ENCODE assay signal across 8 cellular contexts in genomic region chr6:25280617-25280990, GRCh38. TPM values are rescaled to one million over a fixed set of nuclear protein-coding genes. Genes with fewer than 3 reads are reported as not detected.
DNase-seq lines count a peak whose midpoint lies in the region; ATAC-seq and TF ChIP-seq lines count a peak whose summit lies in the region.

No MANE protein-coding gene starts in this region.

- H3K4me3 Mint-ChIP-seq in endodermal cell = peak overlapping the region; percentile 97

- no peak overlapping the region for H3K27ac ChIP-seq in endodermal cell (ENCODE audit: low read depth, low read length)
- peak overlapping the region in 2 of 8 donors; percentile 77 to 79 for H3K27ac ChIP-seq in spleen

- H3K27ac Mint-ChIP-seq in endodermal cell = peak overlapping the region; percentile 94

- H3K36me3 ChIP-seq in endodermal cell (ENCODE audit: control insufficient read depth, insufficient read depth, low read length) = peaks cover 10% of the 10 kb centered on the region
- no peaks in the 10 kb centered on the region for H3K36me3 ChIP-seq in neuron (ENCODE audit: insufficient read depth, low read length)
- no peaks in the 10 kb centered on the region for H3K36me3 ChIP-seq in spleen

- H3K27me3 ChIP-seq in endodermal cell (ENCODE audit: control insufficient read depth, insufficient read depth, low read length, poor library complexity, severe bottlenecking) (no peaks in the 10 kb centered on the region), neuron (ENCODE audit: insufficient read depth, low read length) (no peaks in the 10 kb centered on the region), spleen (replicated peaks in 1 of 7) (peaks cover 0 to 18% (median 0%) of the 10 kb centered on the region in 7 donors)

- no peaks in the 10 kb centered on the region for H3K27me3 Mint-ChIP-seq in endodermal cell (ENCODE audit: insufficient read depth)

- H3K9me3 Mint-ChIP-seq in endodermal cell = no peaks in the 10 kb centered on the region

- intact Hi-C loops in spleen (cut with DNase I; ENCODE audit: low total_unique reads) = no loop called here

- WGBS in endodermal cell (ENCODE audit: insufficient coverage in 1 of 2, insufficient read length in 1 of 2), 2 experiments = 0 to 32% methylated on average over 1 to 6 of the region's 6 CpGs
- WGBS in spleen, 5 donors = 18 to 33% (median 25%) methylated on average over 6 of the region's 6 CpGs

- peak overlapping the region; percentile 23 for H3K9ac ChIP-seq in endodermal cell (ENCODE audit: extremely low read depth, low read length, poor library complexity, severe bottlenecking)

- TF ChIP-seq CTCF in endodermal cell (conservative IDR thresholded peaks at IDR 0.05) (no peak), spleen (IDR thresholded peaks at IDR 0.05 in 8 of 11, conservative IDR thresholded peaks at IDR 0.05 in 3 of 11) (no peak)

- no peak for TF ChIP-seq POLR2A in spleen (IDR thresholded peaks at IDR 0.05)

- H3K9me3 ChIP-seq in endodermal cell (ENCODE audit: control insufficient read depth, low read length) (no peaks in the 10 kb centered on the region), neuron (ENCODE audit: low read length) (no peaks in the 10 kb centered on the region), spleen (no peaks in the 10 kb centered on the region)

- H3K36me3 Mint-ChIP-seq in endodermal cell (ENCODE audit: low read depth) = peaks cover 14% of the 10 kb centered on the region

- peak; percentile 64 for DNase-seq in DMS53 (lab: John Stamatoyannopoulos, UW)
- DNase-seq in NAMALWA (ENCODE audit: low spot score) = peak; percentile 34
- no peak for DNase-seq in endodermal cell
- no peak for DNase-seq in GF-D8 (lab: John Stamatoyannopoulos, UW)
- no peak for DNase-seq in spleen

- no peak overlapping the region for H2AFZ ChIP-seq in neuron (ENCODE audit: low read depth, low read length)

- H3K4me1 ChIP-seq in endodermal cell (ENCODE audit: control insufficient read depth, insufficient read depth, low read length) (peaks cover 6% of the 10 kb centered on the region), neuron (ENCODE audit: insufficient read depth, low read length) (peaks cover 38% of the 10 kb centered on the region), spleen (peaks cover 3 to 42% (median 21%) of the 10 kb centered on the region in 6 donors)

- peaks cover 47% of the 10 kb centered on the region for H3K4me1 Mint-ChIP-seq in endodermal cell

- no peak for ATAC-seq in HG03039 (IDR thresholded peaks at IDR 0.05; ENCODE audit: unreplicated experiment)
- no peak for ATAC-seq in GM18517 (IDR thresholded peaks at IDR 0.05; ENCODE audit: unreplicated experiment)

- H3K4me3 ChIP-seq in endodermal cell (ENCODE audit: low read length) (peak overlapping the region; percentile 95), neuron (ENCODE audit: low read length) (peak overlapping the region; percentile 20), spleen (peak overlapping the region in 4 of 8 donors; percentile 76 to 89 (median 82))

RNA-seq across cellular contexts. Expression of gene CARMIL1, which starts 1.4 kb away (rescaled TPM):
- total RNA-seq in endodermal cell = 10 to 100 TPM; 28.7 to 31.6 TPM
- polyA plus RNA-seq in endodermal cell (2013, experiment 1 of 2) = 8.4 TPM
- 8.3 TPM for polyA plus RNA-seq in endodermal cell (2013, experiment 2 of 2)
- total RNA-seq in spleen = 10 to 100 TPM in 4 of 7 donors, 1 to 10 TPM in 3; 7.8 to 34.8 (median 10.1) TPM
- 1 to 10 TPM; 3.7 to 8.7 (median 5.6) TPM for polyA plus RNA-seq in spleen

Comparison
In these comparisons a context has a peak if more than half of its experiments do, and no peak if none do; other contexts are left out.
1. DNase-seq: peak in DMS53 (single experiment) and NAMALWA (single experiment); none in endodermal cell (single experiment), GF-D8 (single experiment) and spleen (single experiment).